ENCODE assay signal across 16 cellular contexts in genomic region chr2:121429119-121429903, GRCh38.
A peak's percentile ranks its signal among the peaks of the same experiment; 100 is the strongest.
DNase-seq lines count a peak whose midpoint lies in the region; ATAC-seq, FAIRE-seq and TF ChIP-seq lines count a peak whose summit lies in the region.
"Had no signal": no experiment of that assay in that cellular context is flagged by ENCODE, and none has a peak within 500 bp of the region (broad histone marks: within the 10 kb centered on the region; RNA-seq: fewer than 3 reads in every experiment).

No MANE protein-coding gene starts in this region.

- ATAC-seq in HG02588 (IDR thresholded peaks at IDR 0.05; ENCODE audit: unreplicated experiment), result no peak

- peaks cover 25% of the 10 kb centered on the region for H3K36me3 Mint-ChIP-seq in activated CD4-positive, alpha-beta T cell treated with anti-CD3 and anti-CD28 coated beads, Interleukin-2, amount 10 ng/mL, durations not matched to agents 24 days and 14 days (ENCODE audit: low read depth)
- H3K36me3 Mint-ChIP-seq in astrocyte (ENCODE audit: low read depth, unreplicated experiment) (peaks cover 10% of the 10 kb centered on the region), Calu3 (ENCODE audit: insufficient read depth, unreplicated experiment) (peaks cover 14% of the 10 kb centered on the region)

- H4K20me1 ChIP-seq in astrocyte (ENCODE audit: insufficient read depth, low read length), result peaks cover 9% of the 10 kb centered on the region

- intact Hi-C loops in activated CD4-positive, alpha-beta T cell treated with anti-CD3 and anti-CD28 coated beads, Interleukin-2, amount 10 ng/mL, durations not matched to agents 24 days and 14 days (cut with micrococcal nuclease), result no loop called here
- intact Hi-C loops in Calu3 (cut with micrococcal nuclease; ENCODE audit: unreplicated experiment), result no loop called here

- H3K4me1 Mint-ChIP-seq in activated CD4-positive, alpha-beta T cell treated with anti-CD3 and anti-CD28 coated beads, Interleukin-2, amount 10 ng/mL, durations not matched to agents 24 days and 14 days, result peaks cover 2% of the 10 kb centered on the region
- H3K4me1 Mint-ChIP-seq in astrocyte (ENCODE audit: low read depth, unreplicated experiment) (peaks cover 14% of the 10 kb centered on the region), Calu3 (ENCODE audit: low read depth, unreplicated experiment) (no peaks in the 10 kb centered on the region)
- H3K4me1 Mint-ChIP-seq: neural progenitor cell had no signal

- no peaks in the 10 kb centered on the region for H3K27me3 ChIP-seq in astrocyte (ENCODE audit: insufficient read depth, low read length)
- H3K27me3 ChIP-seq in H7 (ENCODE audit: control insufficient read depth, insufficient read depth, low read length), result no peaks in the 10 kb centered on the region
- H3K27me3 ChIP-seq: neural progenitor cell, Peyer's patch, stomach, vagina had no signal

- H3K4me2 ChIP-seq in astrocyte (ENCODE audit: low read length), result peak overlapping the region; percentile 17
- H3K4me2 ChIP-seq: neural progenitor cell had no signal

- no TSS peak for BruUV-seq in Calu3 (replicated peaks; lab: Mats Ljungman, UMichigan)

- H3K27ac ChIP-seq in astrocyte (ENCODE audit: low read depth, low read length), result peak overlapping the region; percentile 4
- H3K27ac ChIP-seq: neural progenitor cell, Peyer's patch, stomach, vagina had no signal

- no peak overlapping the region for H3K27ac Mint-ChIP-seq in activated CD4-positive, alpha-beta T cell treated with anti-CD3 and anti-CD28 coated beads, Interleukin-2, amount 10 ng/mL, durations not matched to agents 24 days and 14 days
- H3K27ac Mint-ChIP-seq in astrocyte (ENCODE audit: unreplicated experiment) (peak overlapping the region; percentile 50), Calu3 (ENCODE audit: unreplicated experiment) (no peak overlapping the region)
- H3K27ac Mint-ChIP-seq: neural progenitor cell had no signal

- no peaks in the 10 kb centered on the region for H3K9me3 ChIP-seq in astrocyte (ENCODE audit: insufficient read depth, low read depth, low read length)
- H3K9me3 ChIP-seq: Peyer's patch, stomach, vagina had no signal

- H3K36me3 ChIP-seq in astrocyte (ENCODE audit: insufficient read depth, low read length), result peaks cover 7% of the 10 kb centered on the region
- peaks cover 8% of the 10 kb centered on the region for H3K36me3 ChIP-seq in H7 (replicated peaks; ENCODE audit: control insufficient read depth, insufficient read depth, low read length)
- H3K36me3 ChIP-seq: neural progenitor cell had no signal

- H2AFZ ChIP-seq in astrocyte (ENCODE audit: low read depth, low read length), result no peak overlapping the region
- H2AFZ ChIP-seq: neural progenitor cell had no signal

- FAIRE-seq in astrocyte (lab: Jason Lieb, UNC), result no peak
- FAIRE-seq: A204.1, bronchial epithelial cell had no signal

- TF ChIP-seq CTCF in astrocyte (IDR thresholded peaks at IDR 0.05; ENCODE audit: insufficient read depth, low read depth, low read length), result no peak
- no peak for TF ChIP-seq CTCF in fibroblast of the aortic adventitia (IDR thresholded peaks at IDR 0.05; ENCODE audit: insufficient read depth, low read length)
- no peak for TF ChIP-seq CTCF in Calu3 (IDR thresholded peaks at IDR 0.05; ENCODE audit: unreplicated experiment)

- H3K4me3 Mint-ChIP-seq in activated CD4-positive, alpha-beta T cell treated with anti-CD3 and anti-CD28 coated beads, Interleukin-2, amount 10 ng/mL, durations not matched to agents 24 days and 14 days, result no peak overlapping the region
- no peak overlapping the region for H3K4me3 Mint-ChIP-seq in astrocyte (ENCODE audit: unreplicated experiment)
- no peak overlapping the region for H3K4me3 Mint-ChIP-seq in Calu3 (ENCODE audit: low read depth, unreplicated experiment)
- H3K4me3 Mint-ChIP-seq: CD4-positive, alpha-beta memory T cell; neural progenitor cell had no signal

- no peaks in the 10 kb centered on the region for H3K79me2 ChIP-seq in astrocyte (ENCODE audit: insufficient read depth, low read length)

- no peaks in the 10 kb centered on the region for H3K27me3 Mint-ChIP-seq in activated CD4-positive, alpha-beta T cell treated with anti-CD3 and anti-CD28 coated beads, Interleukin-2, amount 10 ng/mL, durations not matched to agents 24 days and 14 days
- no peaks in the 10 kb centered on the region for H3K27me3 Mint-ChIP-seq in astrocyte (ENCODE audit: low read depth, unreplicated experiment)
- no peaks in the 10 kb centered on the region for H3K27me3 Mint-ChIP-seq in Calu3 (ENCODE audit: unreplicated experiment)
- H3K27me3 Mint-ChIP-seq: CD4-positive, alpha-beta memory T cell had no signal

- peaks cover 9% of the 10 kb centered on the region for H3K4me1 ChIP-seq in astrocyte (ENCODE audit: insufficient read depth, low read length)
- H3K4me1 ChIP-seq: neural progenitor cell, Peyer's patch, vagina had no signal

- peak; percentile 43 for DNase-seq in activated CD4-positive, alpha-beta T cell treated with anti-CD3 and anti-CD28 coated beads, Interleukin-2, amount 10 ng/mL, durations not matched to agents 24 days and 14 days
- DNase-seq in activated CD4-positive, alpha-beta T cell treated with anti-CD3 and anti-CD28 coated beads for 4 hours, result no peak
- peak; percentile 78 for DNase-seq in astrocyte (ENCODE audit: low read depth)
- DNase-seq in fibroblast of the aortic adventitia (ENCODE audit: low read depth), result peak; percentile 75
- peak; percentile 36 for DNase-seq in non-pigmented ciliary epithelial cell (ENCODE audit: low read depth)
- no peak for DNase-seq in H7
- DNase-seq in Calu3, result no peak
- DNase-seq: activated naive CD4-positive, alpha-beta T cell treated with Interleukin-2 at 50 U/mL for 16 hours; CD4-positive, alpha-beta memory T cell; Peyer's patch; stomach had no signal

- H3K9ac ChIP-seq in astrocyte (ENCODE audit: low read length), result peak overlapping the region; percentile 19
- H3K9ac ChIP-seq: neural progenitor cell had no signal

- CTCF ChIA-PET in Calu3 (lab: Charles Lee), result no interaction called here

- H3K4me3 ChIP-seq in astrocyte (ENCODE audit: insufficient read depth, low read depth, low read length), result no peak overlapping the region
- no peak overlapping the region for H3K4me3 ChIP-seq in fibroblast of the aortic adventitia (ENCODE audit: low read depth, low read length)
- H3K4me3 ChIP-seq in H7 (ENCODE audit: insufficient read depth, low read depth, low read length), result no peak overlapping the region
- H3K4me3 ChIP-seq: neural progenitor cell, Peyer's patch, stomach, vagina had no signal

- H3K9me3 Mint-ChIP-seq in activated CD4-positive, alpha-beta T cell treated with anti-CD3 and anti-CD28 coated beads, Interleukin-2, amount 10 ng/mL, durations not matched to agents 24 days and 14 days, result no peaks in the 10 kb centered on the region
- no peaks in the 10 kb centered on the region for H3K9me3 Mint-ChIP-seq in astrocyte (ENCODE audit: unreplicated experiment)
- H3K9me3 Mint-ChIP-seq in Calu3 (ENCODE audit: low read depth, unreplicated experiment), result no peaks in the 10 kb centered on the region
- H3K9me3 Mint-ChIP-seq: CD4-positive, alpha-beta memory T cell; neural progenitor cell had no signal

Comparison
In these comparisons a context has a peak if more than half of its experiments do, and no peak if none do; other contexts are left out.
1. DNase-seq: peak in activated CD4-positive, alpha-beta T cell treated with anti-CD3 and anti-CD28 coated beads, Interleukin-2, amount 10 ng/mL, durations not matched to agents 24 days and 14 days (single experiment), astrocyte (single experiment), fibroblast of the aortic adventitia (single experiment) and non-pigmented ciliary epithelial cell (single experiment); none in activated CD4-positive, alpha-beta T cell treated with anti-CD3 and anti-CD28 coated beads for 4 hours (0 of 2), H7 (single experiment) and Calu3 (single experiment).